2 cellular contexts compared by ENCODE assay signal in genomic region chr19:33251526-33252090, GRCh38.
TF ChIP-seq lines count a peak whose summit lies in the region.

No MANE protein-coding gene starts in this region.

TF ChIP-seq in H1, 55 proteins besides CTCF, POLR2A, EP300 and RAD21:
- TF ChIP-seq NRF1 (IDR thresholded peaks at IDR 0.05; ENCODE audit: low read depth, low read length) (no peak), TCF12 (IDR thresholded peaks at IDR 0.05; ENCODE audit: low read depth, low read length) (no peak), ZNF274 (IDR thresholded peaks at IDR 0.05; ENCODE audit: borderline replicate concordance, extremely low read depth, low read length) (no peak), SP2 (IDR thresholded peaks at IDR 0.05; ENCODE audit: low read length) (no peak), HDAC6 (IDR thresholded peaks at IDR 0.05; ENCODE audit: low read depth, low read length) (no peak), CEBPB (IDR thresholded peaks at IDR 0.05; ENCODE audit: low read depth, low read length) (no peak), CHD2 (IDR thresholded peaks at IDR 0.05; ENCODE audit: low read length) (no peak), BCL11A (IDR thresholded peaks at IDR 0.05; ENCODE audit: low read depth in 2 of 2, low read length in 2 of 2) (no peak), JUN (IDR thresholded peaks at IDR 0.05; ENCODE audit: low read depth, low read length) (no peak), TEAD4 (IDR thresholded peaks at IDR 0.05; ENCODE audit: low read depth, low read length) (no peak), TBP (IDR thresholded peaks at IDR 0.05; ENCODE audit: low read depth, low read length) (no peak), CREB1 (IDR thresholded peaks at IDR 0.05) (no peak), GTF2F1 (IDR thresholded peaks at IDR 0.05; ENCODE audit: borderline replicate concordance, low read depth, low read length) (no peak)
- TF ChIP-seq, protein P1, sequence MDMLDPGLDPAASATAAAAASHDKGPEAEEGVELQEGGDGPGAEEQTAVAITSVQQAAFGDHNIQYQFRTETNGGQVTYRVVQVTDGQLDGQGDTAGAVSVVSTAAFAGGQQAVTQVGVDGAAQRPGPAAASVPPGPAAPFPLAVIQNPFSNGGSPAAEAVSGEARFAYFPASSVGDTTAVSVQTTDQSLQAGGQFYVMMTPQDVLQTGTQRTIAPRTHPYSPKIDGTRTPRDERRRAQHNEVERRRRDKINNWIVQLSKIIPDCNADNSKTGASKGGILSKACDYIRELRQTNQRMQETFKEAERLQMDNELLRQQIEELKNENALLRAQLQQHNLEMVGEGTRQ (IDR thresholded peaks at IDR 0.05; ENCODE audit: low read length), result no peak
TF ChIP-seq in H1: peak in this region for 0.

TF ChIP-seq in GM12891, 5 proteins besides CTCF, POLR2A, EP300 and RAD21:
- TF ChIP-seq TAF1 (IDR thresholded peaks at IDR 0.05; ENCODE audit: low read depth, low read length) (no peak), PAX5 (IDR thresholded peaks at IDR 0.05; ENCODE audit: insufficient read depth, low read length, severe bottlenecking) (no peak), POU2F2 (IDR thresholded peaks at IDR 0.05; ENCODE audit: low read depth, low read length) (no peak), SPI1 (IDR thresholded peaks at IDR 0.05; ENCODE audit: low read depth, low read length) (no peak), POLR2AphosphoS5 (IDR thresholded peaks at IDR 0.05; ENCODE audit: low read depth, low read length) (no peak)
